In the genomic region with DNA sequence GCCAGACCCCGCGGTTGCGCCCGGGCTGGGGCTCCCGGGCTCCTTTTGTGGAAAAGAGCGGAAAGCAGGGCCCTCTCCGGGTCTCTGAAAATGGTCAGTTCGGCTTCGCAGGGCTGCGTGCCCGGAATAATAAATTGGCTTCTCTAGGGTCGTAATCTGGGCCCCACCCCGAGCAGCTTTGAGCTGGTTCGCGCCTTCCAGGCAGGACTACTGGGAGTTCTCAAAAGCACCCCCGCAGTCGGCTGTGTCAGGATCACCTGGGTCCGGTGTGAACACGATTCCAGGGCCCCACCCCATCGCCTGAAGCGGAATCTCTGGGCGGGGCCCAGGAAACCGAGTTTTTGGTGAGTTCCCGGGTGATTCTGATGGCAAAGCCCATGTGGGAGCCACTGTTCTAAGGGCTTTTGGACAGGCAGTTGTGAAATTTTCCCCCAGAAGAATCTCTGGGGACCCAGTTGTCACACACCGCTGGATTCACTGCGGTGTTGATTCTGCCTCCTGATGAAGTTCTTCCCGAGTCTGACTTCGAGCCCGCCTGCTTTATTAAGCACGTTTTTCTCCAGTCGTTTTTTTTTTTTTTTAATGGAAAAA, we compare ENCODE assay signal across 8 cellular contexts.
DNase-seq lines count a peak whose midpoint lies in the region; ATAC-seq and TF ChIP-seq lines count a peak whose summit lies in the region.

No MANE protein-coding gene starts in this region.

- H3K27ac ChIP-seq in adrenal gland (peak overlapping the region in 3 of 5 donors; percentile 29 to 68 (median 39)), iPS DF 6.9 (ENCODE audit: low read length) (no peak overlapping the region)

- peak; percentile 37 for ATAC-seq in sciatic nerve

- H3K4me1 ChIP-seq in adrenal gland (replicated peaks in 1 of 2) (peaks cover 4 to 11% of the 10 kb centered on the region in 2 donors), iPS DF 6.9 (ENCODE audit: control insufficient read depth, insufficient read depth, low read length) (peaks cover 8% of the 10 kb centered on the region)

- DNase-seq in DMS53 treated with DMSO at 0.1 percent for 48 hours (lab: John Stamatoyannopoulos, UW; ENCODE audit: unreplicated experiment) (peak; percentile 16), adrenal gland (no peak), iPS DF 6.9 (ENCODE audit: low read depth, low spot score) (no peak), sciatic nerve (ENCODE audit: low spot score) (peak; percentile 72), NOMO-1 treated with dmso at 0.1 percent for 144 hours (lab: John Stamatoyannopoulos, UW; ENCODE audit: unreplicated experiment) (no peak), epidermal melanocyte (ENCODE audit: insufficient read length, low spot score) (no peak), SHP77 treated with DMSO at 0.1 percent for 48 hours (lab: John Stamatoyannopoulos, UW) (no peak)

- TF ChIP-seq RAD21 in Ishikawa (IDR thresholded peaks at IDR 0.05; ENCODE audit: low read depth) = no peak

- H3K4me3 ChIP-seq in adrenal gland (peak overlapping the region in 2 of 4 donors; percentile 24 to 87), iPS DF 6.9 (ENCODE audit: low read length) (peak overlapping the region; percentile 56; the same call in 1 of the 2 replicates)

- intact Hi-C loops in adrenal gland (cut with DNase I) = loop anchor here (10.0 kb wide), 2 partner anchors 700 to 710 kb away; no protein-coding TSS in a partner anchor
- intact Hi-C loops in sciatic nerve (cut with DNase I) = loop anchor here (5.0 to 10.0 kb wide), 2 partner anchors 263 to 700 kb away; a partner anchor contains a TSS

- no peaks in the 10 kb centered on the region for H3K27me3 ChIP-seq in adrenal gland
- H3K27me3 ChIP-seq in iPS DF 6.9 (ENCODE audit: control insufficient read depth, insufficient read depth, low read length) = no peaks in the 10 kb centered on the region

- H3K36me3 ChIP-seq in adrenal gland (replicated peaks in 1 of 2) = no peaks in the 10 kb centered on the region
- H3K36me3 ChIP-seq in iPS DF 6.9 (ENCODE audit: control insufficient read depth, insufficient read depth, low read length) = no peaks in the 10 kb centered on the region

- H3K9me3 ChIP-seq in adrenal gland (replicated peaks in 1 of 3) (peaks cover 0 to 4% (median 0%) of the 10 kb centered on the region in 3 donors), iPS DF 6.9 (ENCODE audit: control insufficient read depth, insufficient read depth, low read length) (no peaks in the 10 kb centered on the region)

- no peak for TF ChIP-seq CTCF in adrenal gland (IDR thresholded peaks at IDR 0.05)

- TF ChIP-seq EP300 in Ishikawa (IDR thresholded peaks at IDR 0.05; ENCODE audit: borderline replicate concordance) = no peak

- no peak for TF ChIP-seq POLR2A in adrenal gland (IDR thresholded peaks at IDR 0.05)

- WGBS in adrenal gland, 4 donors = 17 to 42% (median 22%) methylated on average over 13 to 31 of the region's 31 CpGs
- WGBS in iPS DF 6.9 (ENCODE audit: insufficient coverage, insufficient read length) = no CpG with 5 or more reads among the region's 31 CpGs

TF ChIP-seq in Ishikawa, 13 proteins besides CTCF, POLR2A, EP300 and RAD21:
- TF ChIP-seq, protein P1, sequence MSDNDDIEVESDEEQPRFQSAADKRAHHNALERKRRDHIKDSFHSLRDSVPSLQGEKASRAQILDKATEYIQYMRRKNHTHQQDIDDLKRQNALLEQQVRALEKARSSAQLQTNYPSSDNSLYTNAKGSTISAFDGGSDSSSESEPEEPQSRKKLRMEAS (IDR thresholded peaks at IDR 0.05) = no peak
- TF ChIP-seq TCF12 (IDR thresholded peaks at IDR 0.05; ENCODE audit: low read depth) (0 out of 2 replicates have a peak, but pooled peaks have one; percentile 23), YY1 (IDR thresholded peaks at IDR 0.05; ENCODE audit: low read depth) (no peak), TAF1 (IDR thresholded peaks at IDR 0.05; ENCODE audit: low read depth) (peak; percentile 48)

Comparison
In these comparisons a context has a peak if more than half of its experiments do, and no peak if none do; other contexts are left out.
1. DNase-seq: peak in DMS53 treated with DMSO at 0.1 percent for 48 hours (single experiment) and sciatic nerve (single experiment); none in adrenal gland (0 of 7), iPS DF 6.9 (single experiment), NOMO-1 treated with dmso at 0.1 percent for 144 hours (single experiment), epidermal melanocyte (single experiment) and SHP77 treated with DMSO at 0.1 percent for 48 hours (single experiment).